18 cellular contexts compared by ENCODE assay signal in genomic region chr10:131170042-131170983, GRCh38.
"Had no signal": no experiment of that assay in that cellular context is flagged by ENCODE, and none has a peak within 500 bp of the region (broad histone marks: within the 10 kb centered on the region; RNA-seq: fewer than 3 reads in every experiment).

No MANE protein-coding gene starts in this region.

- H3K36me3 Mint-ChIP-seq: activated naive CD4-positive, alpha-beta T cell treated with anti-CD3 and anti-CD28 coated beads, Interleukin-2, amount 50 U/mL, for 24 hours; naive thymus-derived CD4-positive, alpha-beta T cell had no signal

- H3K4me3 ChIP-seq: adrenal gland, dorsolateral prefrontal cortex, left lung, mucosa of descending colon, right atrium auricular region had no signal

- H3K4me1 Mint-ChIP-seq: activated naive CD4-positive, alpha-beta T cell treated with anti-CD3 and anti-CD28 coated beads, Interleukin-2, amount 50 U/mL, for 24 hours; naive thymus-derived CD4-positive, alpha-beta T cell had no signal

- H3K9me3 Mint-ChIP-seq: activated naive CD4-positive, alpha-beta T cell treated with anti-CD3 and anti-CD28 coated beads, Interleukin-2, amount 50 U/mL, for 24 hours; activated T-cell treated with anti-CD3 and anti-CD28 coated beads, Interleukin-2, amount 50 U/mL, for 4 hours; naive thymus-derived CD4-positive, alpha-beta T cell; stimulated activated naive CD8-positive, alpha-beta T cell treated with anti-CD3 and anti-CD28 coated beads, Interleukin-15, Interleukin-2, amounts not matched to agents 100 ng/mL and 50 ng/mL, for 24 hours had no signal

- DNase-seq: activated CD4-positive, alpha-beta T cell treated with anti-CD3 and anti-CD28 coated beads, Interleukin-2, amount 50 U/mL, for 1 hour; activated effector memory CD4-positive, alpha-beta T cell treated with Interleukin-2 at 50 U/mL for 16 hours; activated T-cell treated with anti-CD3 and anti-CD28 coated beads, Interleukin-2, amount 50 U/mL, for 4 hours; erythroblast; left lung; mammary epithelial cell; mucosa of descending colon; naive thymus-derived CD4-positive, alpha-beta T cell; nucleus accumbens; small intestine; T-helper 9 cell had no signal

- ATAC-seq: activated CD4-positive, CD25-positive, alpha-beta regulatory T cell treated with anti-CD3 and anti-CD28 coated beads, Interleukin-2, amount 50 U/mL, for 24 hours; activated T-cell treated with anti-CD3 and anti-CD28 coated beads, Interleukin-2, amount 50 U/mL, for 4 hours; left lung; mucosa of descending colon; naive thymus-derived CD4-positive, alpha-beta T cell had no signal

- H3K27ac Mint-ChIP-seq: activated naive CD4-positive, alpha-beta T cell treated with anti-CD3 and anti-CD28 coated beads, Interleukin-2, amount 50 U/mL, for 24 hours; naive thymus-derived CD4-positive, alpha-beta T cell; progenitor cell of endocrine pancreas; stimulated activated naive CD8-positive, alpha-beta T cell treated with anti-CD3 and anti-CD28 coated beads, Interleukin-15, Interleukin-2, amounts not matched to agents 100 ng/mL and 50 ng/mL, for 24 hours had no signal

- H3K27ac ChIP-seq: adrenal gland, dorsolateral prefrontal cortex, left lung, right atrium auricular region had no signal

- H3K4me3 Mint-ChIP-seq: activated naive CD4-positive, alpha-beta T cell treated with anti-CD3 and anti-CD28 coated beads, Interleukin-2, amount 50 U/mL, for 24 hours; activated T-cell treated with anti-CD3 and anti-CD28 coated beads, Interleukin-2, amount 50 U/mL, for 4 hours; naive thymus-derived CD4-positive, alpha-beta T cell; stimulated activated naive CD8-positive, alpha-beta T cell treated with anti-CD3 and anti-CD28 coated beads, Interleukin-15, Interleukin-2, amounts not matched to agents 100 ng/mL and 50 ng/mL, for 24 hours had no signal

- H3K27me3 Mint-ChIP-seq: activated naive CD4-positive, alpha-beta T cell treated with anti-CD3 and anti-CD28 coated beads, Interleukin-2, amount 50 U/mL, for 24 hours; naive thymus-derived CD4-positive, alpha-beta T cell; stimulated activated naive CD8-positive, alpha-beta T cell treated with anti-CD3 and anti-CD28 coated beads, Interleukin-15, Interleukin-2, amounts not matched to agents 100 ng/mL and 50 ng/mL, for 24 hours had no signal
